ENCODE assay signal across 24 cellular contexts in the genomic region with DNA sequence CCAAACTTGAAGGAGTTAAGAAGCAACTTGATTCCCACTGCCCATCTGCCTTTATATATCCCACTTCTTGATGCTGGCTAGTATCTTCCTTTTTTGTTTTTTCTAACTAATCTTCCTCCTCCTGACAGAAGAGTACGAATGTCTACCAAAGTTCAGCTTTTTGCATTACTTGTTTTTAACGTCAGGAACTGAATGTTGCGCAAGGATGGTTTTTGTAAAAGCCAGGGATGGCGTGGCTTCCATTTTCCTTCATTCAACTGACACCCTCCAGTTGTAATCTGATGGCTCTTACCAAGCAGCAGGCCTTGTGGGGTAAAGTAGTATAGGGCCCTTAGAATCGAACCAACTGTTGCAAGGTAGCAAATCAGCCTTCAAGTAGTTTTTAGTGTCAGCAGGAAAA.
"Had no signal": no experiment of that assay in that cellular context is flagged by ENCODE, and none has a peak within 500 bp of the region (broad histone marks: within the 10 kb centered on the region; RNA-seq: fewer than 3 reads in every experiment).

No MANE protein-coding gene starts in this region.

- H2AFZ ChIP-seq: neural progenitor cell had no signal

- H3K4me2 ChIP-seq: neural progenitor cell had no signal

- H3K4me3 ChIP-seq: left ventricle myocardium inferior, lung, neural progenitor cell, ovary, right atrium auricular region, skin epidermis, stomach, suprapubic skin, thoracic aorta, tibial nerve, uterus had no signal

- H3K4me1 ChIP-seq: left ventricle myocardium inferior, right atrium auricular region, stomach, suprapubic skin, tibial nerve, uterus had no signal

- H3K27me3 ChIP-seq: neural progenitor cell, neutrophil, ovary, right atrium auricular region, stomach, suprapubic skin, tibial nerve, uterus had no signal

- H3K9ac ChIP-seq: neural progenitor cell had no signal

- ATAC-seq: natural killer cell; sciatic nerve; stimulated activated naive B cell treated with anti-CD40 and anti-IgM and Interleukin-4, amounts not matched to agents 10 μg/mL and 1 μg/mL and 100 μg/mL, for 72 hours; stimulated activated naive CD8-positive, alpha-beta T cell treated with anti-CD3 and anti-CD28 coated beads, Interleukin-15, Interleukin-2, amounts not matched to agents 100 U/mL and 50 U/mL, for 24 hours had no signal

- DNase-seq: islet precursor cell; left ventricle myocardium inferior; mesendoderm; naive B cell; natural killer cell; nephron progenitor cell; ovary; stimulated activated CD4-positive, alpha-beta T cell treated with anti-CD3 and anti-CD28 coated beads, Interleukin-12 subunit alpha, Interleukin-12 subunit beta, amount 100 ng/mL, for 4 hours; stimulated activated CD4-positive, alpha-beta T cell treated with anti-CD3 and anti-CD28 coated beads, Interleukin-15, amount 100 ng/mL, for 24 hours; stimulated activated CD4-positive, alpha-beta T cell treated with anti-CD3 and anti-CD28 coated beads, Interleukin-2, amount 100 ng/mL, for 24 hours; stimulated activated CD4-positive, alpha-beta T cell treated with anti-CD3 and anti-CD28 coated beads, Interleukin-4, amount 100 ng/mL, for 1 hour; stimulated activated naive B cell treated with anti-CD40 and anti-IgM and Interleukin-4, amounts not matched to agents 10 μg/mL and 1 μg/mL and 100 μg/mL, for 72 hours; stimulated activated naive CD8-positive, alpha-beta T cell treated with anti-CD3 and anti-CD28 coated beads, Interleukin-15, Interleukin-2, amounts not matched to agents 100 U/mL and 50 U/mL, for 24 hours; stomach; uterus had no signal

- H3K27ac ChIP-seq: left ventricle myocardium inferior, neural progenitor cell, neutrophil, ovary, right atrium auricular region, skin epidermis, stomach, suprapubic skin, thoracic aorta, tibial nerve, uterus had no signal

- H3K9me3 ChIP-seq: left ventricle myocardium inferior, neutrophil, ovary, right atrium auricular region, stomach, suprapubic skin, thoracic aorta, tibial nerve, uterus had no signal

- H3K36me3 ChIP-seq: left ventricle myocardium inferior, neural progenitor cell, neutrophil, ovary, right atrium auricular region, stomach, suprapubic skin, thoracic aorta, uterus had no signal
